ENCODE assay signal across 28 cellular contexts in genomic region chr1:152912471-152912870, GRCh38. TPM values are rescaled to one million over a fixed set of nuclear protein-coding genes. Genes with fewer than 3 reads are reported as not detected.
"Had no signal": no experiment of that assay in that cellular context is flagged by ENCODE, and none has a peak within 500 bp of the region (broad histone marks: within the 10 kb centered on the region; RNA-seq: fewer than 3 reads in every experiment).

No MANE protein-coding gene starts in this region.

- H3K4me3 Mint-ChIP-seq: activated CD4-positive, alpha-beta memory T cell treated with anti-CD3 and anti-CD28 coated beads, Interleukin-2, amount 10 ng/mL, durations not matched to agents 7 days and 5 days; activated naive CD4-positive, alpha-beta T cell treated with anti-CD3 and anti-CD28 coated beads for 36 hours; activated naive CD8-positive, alpha-beta T cell; activated T-helper 17 cell treated with anti-CD3 and anti-CD28 coated beads, Interleukin-2, amount 50 U/mL, for 72 hours; T-cell had no signal

- H3K4me3 ChIP-seq: SK-N-MC had no signal

- H3K27ac ChIP-seq: brain microvascular endothelial cell, SK-N-MC, VCaP had no signal

- H3K9me3 Mint-ChIP-seq: activated CD4-positive, alpha-beta memory T cell treated with anti-CD3 and anti-CD28 coated beads, Interleukin-2, amount 10 ng/mL, durations not matched to agents 7 days and 5 days had no signal

- H3K27ac Mint-ChIP-seq: activated CD4-positive, alpha-beta memory T cell treated with anti-CD3 and anti-CD28 coated beads, Interleukin-2, amount 10 ng/mL, durations not matched to agents 7 days and 5 days; activated naive CD4-positive, alpha-beta T cell treated with anti-CD3 and anti-CD28 coated beads for 36 hours; activated naive CD8-positive, alpha-beta T cell; activated T-helper 17 cell treated with anti-CD3 and anti-CD28 coated beads, Interleukin-2, amount 50 U/mL, for 72 hours; T-cell had no signal

- ATAC-seq: activated T-helper 17 cell treated with anti-CD3 and anti-CD28 coated beads, Interleukin-2, amount 50 U/mL, for 72 hours; T-cell had no signal

- H3K36me3 Mint-ChIP-seq: activated naive CD8-positive, alpha-beta T cell; T-cell had no signal

- H3K36me3 ChIP-seq: brain microvascular endothelial cell had no signal

- H3K27me3 ChIP-seq: brain microvascular endothelial cell had no signal

- H3K4me1 Mint-ChIP-seq: activated CD4-positive, alpha-beta memory T cell treated with anti-CD3 and anti-CD28 coated beads, Interleukin-2, amount 10 ng/mL, durations not matched to agents 7 days and 5 days; activated T-helper 17 cell treated with anti-CD3 and anti-CD28 coated beads, Interleukin-2, amount 50 U/mL, for 72 hours; T-cell had no signal

- DNase-seq: activated CD4-positive, alpha-beta memory T cell treated with anti-CD3 and anti-CD28 coated beads, Interleukin-2, amount 10 ng/mL, durations not matched to agents 7 days and 5 days; activated CD4-positive, alpha-beta T cell treated with anti-CD3 and anti-CD28 coated beads, Interleukin-2, amount 50 U/mL, for 1 hour; activated CD4-positive, CD25-positive, alpha-beta regulatory T cell; activated gamma-delta T cell; activated naive CD4-positive, alpha-beta T cell treated with anti-CD3 and anti-CD28 coated beads for 36 hours; activated T-cell treated with anti-CD3 and anti-CD28 coated beads for 4 hours; activated T-cell treated with anti-CD3 and anti-CD28 coated beads, Interleukin-2, amount 50 U/mL, for 48 hours; brain microvascular endothelial cell; Kasumi-1; KBM-7; NCI-H1048; NCI-H146; NCI-H187 treated with DMSO at 0.1 percent for 48 hours; NCI-H2081 treated with DMSO at 0.1 percent for 48 hours; NCI-H446; NCI-H524; NCI-H748 treated with DMSO at 0.1 percent for 48 hours; SIG-M5; T-cell; T-helper 2 cell had no signal

RNA-seq across cellular contexts. Expression of gene IVL, which starts 4.1 kb away (rescaled TPM):
- total RNA-seq: activated CD4-positive, alpha-beta memory T cell treated with anti-CD3 and anti-CD28 coated beads, Interleukin-2, amount 10 ng/mL, durations not matched to agents 7 days and 5 days; activated CD8-positive, alpha-beta memory T cell treated with anti-CD3 and anti-CD28 coated beads for 36 hours; activated naive CD4-positive, alpha-beta T cell treated with anti-CD3 and anti-CD28 coated beads for 36 hours; activated T-helper 17 cell treated with anti-CD3 and anti-CD28 coated beads, Interleukin-2, amount 50 U/mL, for 72 hours; cardiac septum; OCI-LY7; RPMI7951; T-cell had no signal

RNA-seq across cellular contexts. Expression of gene SMCP, which starts 34.3 kb away (rescaled TPM):
- total RNA-seq: activated CD4-positive, alpha-beta memory T cell treated with anti-CD3 and anti-CD28 coated beads, Interleukin-2, amount 10 ng/mL, durations not matched to agents 7 days and 5 days; activated CD8-positive, alpha-beta memory T cell treated with anti-CD3 and anti-CD28 coated beads for 36 hours; activated naive CD4-positive, alpha-beta T cell treated with anti-CD3 and anti-CD28 coated beads for 36 hours; activated T-helper 17 cell treated with anti-CD3 and anti-CD28 coated beads, Interleukin-2, amount 50 U/mL, for 72 hours; cardiac septum; OCI-LY7; RPMI7951; T-cell had no signal

RNA-seq across cellular contexts. Expression of gene SPRR5, which starts 34.5 kb away (rescaled TPM):
- total RNA-seq: activated CD4-positive, alpha-beta memory T cell treated with anti-CD3 and anti-CD28 coated beads, Interleukin-2, amount 10 ng/mL, durations not matched to agents 7 days and 5 days; activated CD8-positive, alpha-beta memory T cell treated with anti-CD3 and anti-CD28 coated beads for 36 hours; activated naive CD4-positive, alpha-beta T cell treated with anti-CD3 and anti-CD28 coated beads for 36 hours; activated T-helper 17 cell treated with anti-CD3 and anti-CD28 coated beads, Interleukin-2, amount 50 U/mL, for 72 hours; cardiac septum; OCI-LY7; RPMI7951; T-cell had no signal

RNA-seq across cellular contexts. Expression of gene LCE7A, which starts 52.7 kb away (rescaled TPM):
- total RNA-seq: activated CD4-positive, alpha-beta memory T cell treated with anti-CD3 and anti-CD28 coated beads, Interleukin-2, amount 10 ng/mL, durations not matched to agents 7 days and 5 days; activated CD8-positive, alpha-beta memory T cell treated with anti-CD3 and anti-CD28 coated beads for 36 hours; activated naive CD4-positive, alpha-beta T cell treated with anti-CD3 and anti-CD28 coated beads for 36 hours; activated T-helper 17 cell treated with anti-CD3 and anti-CD28 coated beads, Interleukin-2, amount 50 U/mL, for 72 hours; cardiac septum; OCI-LY7; RPMI7951; T-cell had no signal

RNA-seq across cellular contexts. Expression of gene SPRR4, which starts 58.0 kb away (rescaled TPM):
- total RNA-seq: activated CD4-positive, alpha-beta memory T cell treated with anti-CD3 and anti-CD28 coated beads, Interleukin-2, amount 10 ng/mL, durations not matched to agents 7 days and 5 days; activated CD8-positive, alpha-beta memory T cell treated with anti-CD3 and anti-CD28 coated beads for 36 hours; activated naive CD4-positive, alpha-beta T cell treated with anti-CD3 and anti-CD28 coated beads for 36 hours; activated T-helper 17 cell treated with anti-CD3 and anti-CD28 coated beads, Interleukin-2, amount 50 U/mL, for 72 hours; cardiac septum; OCI-LY7; RPMI7951; T-cell had no signal
